Comparison of ENCODE assay signal across 1 cellular context in genomic region chr3:57597240-57597972, GRCh38.
A peak's percentile ranks its signal among the peaks of the same experiment; 100 is the strongest.
TF ChIP-seq lines count a peak whose summit lies in the region.

ARF4 (minus strand) TSS chr3:57597344; CDS start chr3:57597140, 204 bp downstream.

TF ChIP-seq in HepG2, 621 proteins besides CTCF, POLR2A, EP300 and RAD21 (continued from another document and continues in another):
- TF ChIP-seq TERF1 (CRISPR knock-in tag; IDR thresholded peaks at IDR 0.05) (no peak), ZNF883 (CRISPR knock-in tag; IDR thresholded peaks at IDR 0.05; ENCODE audit: not compliant biosample characterization) (no peak), JUN (CRISPR knock-in tag; IDR thresholded peaks at IDR 0.05) (0 out of 2 replicates have a peak, but pooled peaks have one; percentile 26), ZFP36 (IDR thresholded peaks at IDR 0.05; ENCODE audit: borderline replicate concordance, low read depth, low read length, partially characterized antibody) (no peak), HNF4A (CRISPR knock-in tag; IDR thresholded peaks at IDR 0.05) (peak; percentile 47), IKZF4 (CRISPR knock-in tag; IDR thresholded peaks at IDR 0.05; ENCODE audit: borderline replicate concordance, low read depth, not compliant biosample characterization) (peak; percentile 34), CEBPG (CRISPR knock-in tag; IDR thresholded peaks at IDR 0.05) (peak; percentile 3; the same call in 1 of the 2 replicates), KIAA2018 (CRISPR knock-in tag; IDR thresholded peaks at IDR 0.05; ENCODE audit: borderline replicate concordance) (no peak), GATA4 (IDR thresholded peaks at IDR 0.05; ENCODE audit: borderline replicate concordance, low read depth) (peak; percentile 42; the same call in 1 of the 2 replicates), HNF1B (CRISPR knock-in tag; IDR thresholded peaks at IDR 0.05) (peak; percentile 80), ZNF292 (CRISPR knock-in tag; IDR thresholded peaks at IDR 0.05; ENCODE audit: borderline replicate concordance, low read depth) (no peak), NFIB (CRISPR knock-in tag; IDR thresholded peaks at IDR 0.05; ENCODE audit: borderline replicate concordance) (no peak), HMGA1 (CRISPR knock-in tag; conservative IDR thresholded peaks at IDR 0.05) (no peak), HOXA7 (CRISPR knock-in tag; IDR thresholded peaks at IDR 0.05) (no peak), ZNF761 (CRISPR knock-in tag; conservative IDR thresholded peaks at IDR 0.05) (0 out of 2 replicates have a peak, but pooled peaks have one; percentile 63), REPIN1 (CRISPR knock-in tag; IDR thresholded peaks at IDR 0.05; ENCODE audit: borderline replicate concordance, low read depth) (peak; percentile 46; the same call in 1 of the 2 replicates), ZBTB1 (CRISPR knock-in tag; IDR thresholded peaks at IDR 0.05; ENCODE audit: borderline replicate concordance) (no peak), ZNF670 (CRISPR knock-in tag; IDR thresholded peaks at IDR 0.05; ENCODE audit: borderline replicate concordance) (peak; percentile 95; the same call in 1 of the 2 replicates), MEIS2 (CRISPR knock-in tag; IDR thresholded peaks at IDR 0.05) (0 out of 2 replicates have a peak, but pooled peaks have one; percentile 31), TBX2 (CRISPR knock-in tag; IDR thresholded peaks at IDR 0.05; ENCODE audit: borderline replicate concordance) (peak; percentile 85), HBP1 (CRISPR knock-in tag; IDR thresholded peaks at IDR 0.05; ENCODE audit: low read depth) (peak; percentile 73; the same call in 1 of the 2 replicates), ZNF362 (CRISPR knock-in tag; IDR thresholded peaks at IDR 0.05; ENCODE audit: borderline replicate concordance) (no peak; the same call in 1 of the 2 replicates), SNAPC2 (CRISPR knock-in tag; IDR thresholded peaks at IDR 0.05) (no peak), ZNF496 (CRISPR knock-in tag; IDR thresholded peaks at IDR 0.05; ENCODE audit: insufficient replicate concordance) (no peak), ZNF256 (CRISPR knock-in tag; conservative IDR thresholded peaks at IDR 0.05) (no peak), SAFB2 (CRISPR knock-in tag; IDR thresholded peaks at IDR 0.05; ENCODE audit: borderline replicate concordance, low read depth) (peak; percentile 68; the same call in 1 of the 2 replicates), ISX (CRISPR knock-in tag; conservative IDR thresholded peaks at IDR 0.05) (no peak), PHF20 (CRISPR knock-in tag; IDR thresholded peaks at IDR 0.05) (peak; percentile 90), MIXL1 (CRISPR knock-in tag; IDR thresholded peaks at IDR 0.05) (peak; percentile 50; the same call in 1 of the 2 replicates), KAT2B (IDR thresholded peaks at IDR 0.05; ENCODE audit: borderline replicate concordance, low read depth, low read length) (no peak), ZNF83 (CRISPR knock-in tag; IDR thresholded peaks at IDR 0.05; ENCODE audit: borderline replicate concordance) (no peak), EEA1 (CRISPR knock-in tag; IDR thresholded peaks at IDR 0.05; ENCODE audit: borderline replicate concordance) (0 out of 2 replicates have a peak, but pooled peaks have one; percentile 2), ZNF530 (CRISPR knock-in tag; IDR thresholded peaks at IDR 0.05; ENCODE audit: low read depth) (no peak), NFIC (IDR thresholded peaks at IDR 0.05; ENCODE audit: low read length) (no peak), CBX5 (CRISPR knock-in tag; IDR thresholded peaks at IDR 0.05; ENCODE audit: borderline replicate concordance) (no peak), ZNF629 (CRISPR knock-in tag; conservative IDR thresholded peaks at IDR 0.05) (no peak), ZFP1 (CRISPR knock-in tag; IDR thresholded peaks at IDR 0.05) (no peak), ZFP91 (CRISPR knock-in tag; IDR thresholded peaks at IDR 0.05; ENCODE audit: borderline replicate concordance) (peak; percentile 92; the same call in 1 of the 2 replicates), ZNF503 (CRISPR knock-in tag; IDR thresholded peaks at IDR 0.05) (no peak), ZNF597 (CRISPR knock-in tag; IDR thresholded peaks at IDR 0.05) (no peak), TFE3 (CRISPR knock-in tag; IDR thresholded peaks at IDR 0.05) (peak; percentile 70), ZNF878 (CRISPR knock-in tag; IDR thresholded peaks at IDR 0.05) (no peak)
